In the genomic region with DNA sequence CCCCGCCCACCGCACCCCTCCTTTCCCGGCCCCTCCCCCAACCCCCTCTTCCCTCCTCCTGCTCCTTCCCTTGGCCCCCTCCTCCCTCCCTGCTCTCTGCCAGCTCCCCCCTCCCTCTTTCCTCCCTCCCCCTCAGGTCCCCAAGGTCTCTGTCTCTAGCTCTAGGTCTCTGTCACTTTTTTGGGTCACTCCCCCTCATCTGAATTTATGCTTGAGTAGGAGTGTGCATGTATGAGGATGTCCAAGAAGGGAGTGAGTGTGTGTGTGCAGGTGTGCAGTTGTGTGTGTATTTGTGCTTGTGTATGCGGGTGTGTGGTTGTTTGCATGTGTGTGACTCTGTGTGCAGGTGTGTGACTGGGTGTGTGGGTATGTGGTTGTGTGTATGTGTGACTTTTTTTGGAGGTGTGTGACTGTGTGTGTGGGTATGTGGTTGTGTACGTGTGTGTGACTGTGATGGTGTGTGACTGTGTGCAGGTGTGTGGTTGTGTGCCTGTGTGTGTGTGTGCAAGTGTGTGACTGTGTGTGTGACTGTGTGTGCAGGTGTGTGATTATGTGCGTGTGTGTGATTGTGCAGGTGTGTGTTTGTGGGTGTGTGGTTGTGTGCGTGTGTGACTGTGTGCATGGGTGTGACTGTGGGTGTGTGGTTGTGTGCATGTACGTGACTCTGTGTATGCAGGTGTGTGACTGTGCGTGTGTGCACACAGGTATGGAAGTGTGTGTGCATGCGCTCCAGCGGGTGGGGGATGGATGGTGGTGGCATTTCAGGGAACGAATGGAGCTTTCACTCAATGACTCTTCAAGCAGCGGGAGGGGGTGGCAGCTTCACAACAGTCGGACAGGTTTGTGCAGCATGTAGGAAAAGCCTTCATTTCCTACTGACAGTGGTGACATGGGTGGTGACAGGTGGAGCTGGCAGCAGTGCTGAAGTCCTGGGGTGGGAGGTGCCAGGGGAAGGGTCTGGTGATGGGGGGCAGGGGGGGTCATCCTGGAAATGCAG, we compare ENCODE assay signal across 2 cellular contexts.
TF ChIP-seq lines count a peak whose summit lies in the region.

No MANE protein-coding gene starts in this region.

TF ChIP-seq in GM23338, 12 proteins besides CTCF, POLR2A, EP300 and RAD21 (continues in another document):
- TF ChIP-seq EZH2phosphoT487 (IDR thresholded peaks at IDR 0.05; ENCODE audit: unreplicated experiment) (no peak), EZH2 (IDR thresholded peaks at IDR 0.05; ENCODE audit: low read depth, unreplicated experiment) (no peak), ZNF114 (CRISPR knock-in tag; IDR thresholded peaks at IDR 0.05) (no peak), ZNF462 (CRISPR knock-in tag; IDR thresholded peaks at IDR 0.05) (no peak), JUNB (IDR thresholded peaks at IDR 0.05; ENCODE audit: unreplicated experiment) (no peak), ZNF331 (CRISPR knock-in tag; IDR thresholded peaks at IDR 0.05; ENCODE audit: low read depth) (no peak), STAT1 (IDR thresholded peaks at IDR 0.05; ENCODE audit: unreplicated experiment) (no peak), POLR2AphosphoS5 (IDR thresholded peaks at IDR 0.05; ENCODE audit: low read depth) (no peak), CREB1 (CRISPR knock-in tag; IDR thresholded peaks at IDR 0.05; ENCODE audit: low read depth) (no peak), NANOG (IDR thresholded peaks at IDR 0.05; ENCODE audit: borderline replicate concordance) (no peak), ETS1 (IDR thresholded peaks at IDR 0.05) (no peak)

TF ChIP-seq in H1, 55 proteins besides CTCF, POLR2A, EP300 and RAD21:
- TF ChIP-seq CREB1 (IDR thresholded peaks at IDR 0.05) (no peak), KDM4A (IDR thresholded peaks at IDR 0.05; ENCODE audit: low read depth, low read length, severe bottlenecking) (no peak), TCF12 (IDR thresholded peaks at IDR 0.05; ENCODE audit: low read depth, low read length) (no peak), E2F6 (IDR thresholded peaks at IDR 0.05) (no peak), SP1 (IDR thresholded peaks at IDR 0.05; ENCODE audit: low read depth, low read length) (no peak), SIRT6 (IDR thresholded peaks at IDR 0.05; ENCODE audit: low read length) (no peak), GABPA (IDR thresholded peaks at IDR 0.05; ENCODE audit: borderline replicate concordance, insufficient read depth, low read length) (no peak), KDM1A (IDR thresholded peaks at IDR 0.05; ENCODE audit: borderline replicate concordance, low read length) (no peak), EZH2 (IDR thresholded peaks at IDR 0.05; ENCODE audit: low read depth, low read length, severe bottlenecking) (no peak), NANOG (IDR thresholded peaks at IDR 0.05; ENCODE audit: insufficient read depth, low read depth, low read length, poor library complexity, severe bottlenecking) (no peak), TAF1 (IDR thresholded peaks at IDR 0.05; ENCODE audit: low read depth, low read length) (no peak), SIN3A (conservative IDR thresholded peaks at IDR 0.05 in 1 of 2, IDR thresholded peaks at IDR 0.05 in 1 of 2; ENCODE audit: low read depth in 1 of 2, low read length in 2 of 2) (no peak)
